32 cellular contexts compared by ENCODE assay signal in the genomic region with DNA sequence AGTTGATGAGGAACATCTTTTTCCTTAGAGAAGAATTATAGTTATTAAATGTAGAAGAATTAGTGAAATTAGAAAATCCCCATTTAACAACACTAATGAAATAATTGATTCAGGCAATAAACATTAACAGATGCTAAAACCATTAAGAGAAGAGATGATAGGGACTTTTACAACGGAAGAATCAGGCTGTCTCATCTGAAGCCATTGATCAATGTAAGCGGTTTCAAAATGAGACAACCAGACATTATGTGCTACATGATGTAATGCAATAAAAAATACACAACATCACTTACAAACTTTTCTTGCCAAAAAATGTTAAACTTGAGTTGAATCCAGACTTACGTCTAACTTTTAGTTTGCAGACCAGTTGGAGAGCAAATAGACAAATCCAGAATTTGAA.
"Had no signal": no experiment of that assay in that cellular context is flagged by ENCODE, and none has a peak within 500 bp of the region (broad histone marks: within the 10 kb centered on the region; RNA-seq: fewer than 3 reads in every experiment).

No MANE protein-coding gene starts in this region.

- H3K4me3 ChIP-seq: adrenal gland, body of pancreas, colonic mucosa, dorsolateral prefrontal cortex, esophagus squamous epithelium had no signal

- H3K36me3 ChIP-seq: adrenal gland, colonic mucosa, esophagus squamous epithelium, WERI-Rb-1 had no signal

- DNase-seq: activated B cell treated with CpG ODN at 0.5 μM for 24 hours; activated CD4-positive, alpha-beta T cell treated with anti-CD3 and anti-CD28 coated beads for 48 hours; activated CD4-positive, alpha-beta T cell treated with anti-CD3 and anti-CD28 coated beads, Interleukin-2, amount 50 U/mL, for 1 hour; activated CD4-positive, alpha-beta T cell treated with anti-CD3 and anti-CD28 coated beads, Interleukin-2, amount 50 U/mL, for 48 hours; activated CD8-positive, alpha-beta memory T cell treated with anti-CD3 and anti-CD28 coated beads for 24 hours; activated CD8-positive, alpha-beta T cell treated with anti-CD3 and anti-CD28 coated beads for 36 hours; activated effector memory CD4-positive, alpha-beta T cell treated with anti-CD3 and anti-CD28 coated beads, Interleukin-2, amount 50 U/mL, for 16 hours; activated naive CD4-positive, alpha-beta T cell treated with anti-CD3 and anti-CD28 coated beads for 36 hours; activated naive CD8-positive, alpha-beta T cell treated with anti-CD3 and anti-CD28 coated beads for 36 hours; activated naive CD8-positive, alpha-beta T cell treated with anti-CD3 and anti-CD28 coated beads, Interleukin-2, amount 50 U/mL, for 24 hours; activated T-cell treated with anti-CD3 and anti-CD28 coated beads, Interleukin-2, amount 50 U/mL, for 4 hours; adrenal gland; amygdala; aorta; body of pancreas; central memory CD4-positive, alpha-beta T cell; cerebellar nuclear complex; colonic mucosa; dorsolateral prefrontal cortex; effector memory CD4-positive, alpha-beta T cell; endodermal cell; erythroblast; esophagus squamous epithelium; foreskin keratinocyte; head of caudate nucleus; T-helper 1 cell; T-helper 17 cell; T1000; WERI-Rb-1 had no signal

- H3K9me3 ChIP-seq: adrenal gland, body of pancreas, colonic mucosa, esophagus squamous epithelium had no signal

- H3K27me3 ChIP-seq: adrenal gland, body of pancreas, colonic mucosa, dorsolateral prefrontal cortex, esophagus squamous epithelium, foreskin keratinocyte had no signal

- ATAC-seq: activated CD8-positive, alpha-beta T cell treated with anti-CD3 and anti-CD28 coated beads for 36 hours; activated naive CD8-positive, alpha-beta T cell treated with anti-CD3 and anti-CD28 coated beads, Interleukin-2, amount 50 U/mL, for 24 hours; activated T-cell treated with anti-CD3 and anti-CD28 coated beads, Interleukin-2, amount 50 U/mL, for 4 hours; body of pancreas; foreskin keratinocyte; T-helper 17 cell had no signal

- H3K4me3 Mint-ChIP-seq: activated B cell treated with CpG ODN at 0.5 μM for 24 hours; activated CD8-positive, alpha-beta T cell treated with anti-CD3 and anti-CD28 coated beads for 36 hours; activated naive CD4-positive, alpha-beta T cell treated with anti-CD3 and anti-CD28 coated beads for 36 hours; activated naive CD4-positive, alpha-beta T cell treated with anti-CD3 and anti-CD28 coated beads, Interleukin-2, amount 50 U/mL, for 24 hours; activated naive CD8-positive, alpha-beta T cell treated with anti-CD3 and anti-CD28 coated beads for 36 hours; activated naive CD8-positive, alpha-beta T cell treated with anti-CD3 and anti-CD28 coated beads, Interleukin-2, amount 50 U/mL, for 24 hours; activated T-cell treated with anti-CD3 and anti-CD28 coated beads, Interleukin-2, amount 50 U/mL, for 4 hours; endodermal cell; T-helper 17 cell; T-helper 2 cell treated with Interferon-gamma antibody and Interleukin-4, amounts not matched to agents 5 μg/mL and 100 μg/mL, for 36 hours had no signal

- H3K27ac ChIP-seq: adrenal gland, body of pancreas, colonic mucosa, WERI-Rb-1 had no signal

- H3K4me1 ChIP-seq: adrenal gland, body of pancreas, colonic mucosa had no signal

- H3K4me1 Mint-ChIP-seq: activated B cell treated with CpG ODN at 0.5 μM for 24 hours; activated naive CD4-positive, alpha-beta T cell treated with anti-CD3 and anti-CD28 coated beads, Interleukin-2, amount 50 U/mL, for 24 hours; activated naive CD8-positive, alpha-beta T cell treated with anti-CD3 and anti-CD28 coated beads for 36 hours; activated naive CD8-positive, alpha-beta T cell treated with anti-CD3 and anti-CD28 coated beads, Interleukin-2, amount 50 U/mL, for 24 hours had no signal

- H3K36me3 Mint-ChIP-seq: activated naive CD4-positive, alpha-beta T cell treated with anti-CD3 and anti-CD28 coated beads, Interleukin-2, amount 50 U/mL, for 24 hours; activated naive CD8-positive, alpha-beta T cell treated with anti-CD3 and anti-CD28 coated beads for 36 hours had no signal

- H3K27ac Mint-ChIP-seq: activated B cell treated with CpG ODN at 0.5 μM for 24 hours; activated CD8-positive, alpha-beta T cell treated with anti-CD3 and anti-CD28 coated beads for 36 hours; activated naive CD4-positive, alpha-beta T cell treated with anti-CD3 and anti-CD28 coated beads for 36 hours; activated naive CD4-positive, alpha-beta T cell treated with anti-CD3 and anti-CD28 coated beads, Interleukin-2, amount 50 U/mL, for 24 hours; activated naive CD8-positive, alpha-beta T cell treated with anti-CD3 and anti-CD28 coated beads for 36 hours; activated naive CD8-positive, alpha-beta T cell treated with anti-CD3 and anti-CD28 coated beads, Interleukin-2, amount 50 U/mL, for 24 hours; activated T-helper 2 cell treated with anti-CD3 and anti-CD28 coated beads, Interferon-gamma antibody, Interleukin-2, Interleukin-4, amounts not matched to agents 10 μg/mL and 5 μg/mL and 100 μg/mL, durations not matched to agents 14 hours and 24 hours and 36 hours; endodermal cell; T-helper 17 cell; T-helper 2 cell treated with Interferon-gamma antibody and Interleukin-4, amounts not matched to agents 5 μg/mL and 100 μg/mL, for 36 hours had no signal

- H3K9me3 Mint-ChIP-seq: activated B cell treated with CpG ODN at 0.5 μM for 24 hours; activated CD8-positive, alpha-beta T cell treated with anti-CD3 and anti-CD28 coated beads for 36 hours; activated naive CD4-positive, alpha-beta T cell treated with anti-CD3 and anti-CD28 coated beads for 36 hours; activated naive CD4-positive, alpha-beta T cell treated with anti-CD3 and anti-CD28 coated beads, Interleukin-2, amount 50 U/mL, for 24 hours; activated naive CD8-positive, alpha-beta T cell treated with anti-CD3 and anti-CD28 coated beads for 36 hours; activated naive CD8-positive, alpha-beta T cell treated with anti-CD3 and anti-CD28 coated beads, Interleukin-2, amount 50 U/mL, for 24 hours; activated T-cell treated with anti-CD3 and anti-CD28 coated beads, Interleukin-2, amount 50 U/mL, for 4 hours; activated T-helper 2 cell treated with anti-CD3 and anti-CD28 coated beads, Interferon-gamma antibody, Interleukin-2, Interleukin-4, amounts not matched to agents 10 μg/mL and 5 μg/mL and 100 μg/mL, durations not matched to agents 14 hours and 24 hours and 36 hours; endodermal cell; T-helper 2 cell treated with Interferon-gamma antibody and Interleukin-4, amounts not matched to agents 5 μg/mL and 100 μg/mL, for 36 hours had no signal
